Comparison of ENCODE assay signal across 26 cellular contexts in genomic region chr9:114261987-114262386, GRCh38.
A peak's percentile ranks its signal among the peaks of the same experiment; 100 is the strongest.
DNase-seq lines count a peak whose midpoint lies in the region; ATAC-seq and TF ChIP-seq lines count a peak whose summit lies in the region.
"Had no signal": no experiment of that assay in that cellular context is flagged by ENCODE, and none has a peak within 500 bp of the region (broad histone marks: within the 10 kb centered on the region; RNA-seq: fewer than 3 reads in every experiment).

No MANE protein-coding gene starts in this region.

- no peaks in the 10 kb centered on the region for H3K36me3 Mint-ChIP-seq in natural killer cell treated with Interleukin-12 subunit alpha and Interleukin-12 subunit beta and Interleukin-15 and Interleukin-18, amount 100 ng/mL, for 72 hours
- H3K36me3 Mint-ChIP-seq in natural killer cell (no peaks in the 10 kb centered on the region), neural crest cell (ENCODE audit: low read depth) (no peaks in the 10 kb centered on the region)
- H3K36me3 Mint-ChIP-seq: CD8-positive, alpha-beta memory T cell; IgD-negative memory B cell had no signal

- TF ChIP-seq EP300 in gastroesophageal sphincter (IDR thresholded peaks at IDR 0.05) (no peak), suprapubic skin (IDR thresholded peaks at IDR 0.05) (no peak)

- no peaks in the 10 kb centered on the region for H3K9me3 ChIP-seq in gastroesophageal sphincter
- no peaks in the 10 kb centered on the region for H3K9me3 ChIP-seq in suprapubic skin
- H3K9me3 ChIP-seq: A549, HAP-1, SK-N-SH had no signal

- intact Hi-C loops in natural killer cell (cut with micrococcal nuclease) = no loop called here

- peaks cover 0 to 2% of the 10 kb centered on the region in 2 donors for H3K27me3 Mint-ChIP-seq in natural killer cell treated with Interleukin-12 subunit alpha and Interleukin-12 subunit beta and Interleukin-15 and Interleukin-18, amount 100 ng/mL, for 72 hours
- H3K27me3 Mint-ChIP-seq in natural killer cell (ENCODE audit: low read depth in 2 of 2) = no peaks in the 10 kb centered on the region
- no peaks in the 10 kb centered on the region for H3K27me3 Mint-ChIP-seq in neural crest cell (ENCODE audit: low read depth)

- no peaks in the 10 kb centered on the region for H3K9me3 Mint-ChIP-seq in natural killer cell treated with Interleukin-12 subunit alpha and Interleukin-12 subunit beta and Interleukin-15 and Interleukin-18, amount 100 ng/mL, for 72 hours
- H3K9me3 Mint-ChIP-seq in natural killer cell (no peaks in the 10 kb centered on the region), neural crest cell (no peaks in the 10 kb centered on the region)
- H3K9me3 Mint-ChIP-seq: CD8-positive, alpha-beta memory T cell; IgD-negative memory B cell had no signal

- H3K4me3 Mint-ChIP-seq in natural killer cell treated with Interleukin-12 subunit alpha and Interleukin-12 subunit beta and Interleukin-15 and Interleukin-18, amount 100 ng/mL, for 72 hours = no peak overlapping the region
- H3K4me3 Mint-ChIP-seq in natural killer cell (no peak overlapping the region), neural crest cell (no peak overlapping the region)
- H3K4me3 Mint-ChIP-seq: CD8-positive, alpha-beta memory T cell; IgD-negative memory B cell had no signal

- H3K4me3 ChIP-seq in gastroesophageal sphincter (no peak overlapping the region), suprapubic skin (no peak overlapping the region)
- H3K4me3 ChIP-seq: A549, GM12878, HAP-1 had no signal

- H3K27ac ChIP-seq in gastroesophageal sphincter = no peak overlapping the region
- no peak overlapping the region for H3K27ac ChIP-seq in suprapubic skin
- H3K27ac ChIP-seq: A549, C4-2B, KMS-11 had no signal

- TF ChIP-seq POLR2A in gastroesophageal sphincter (IDR thresholded peaks at IDR 0.05) = no peak
- TF ChIP-seq POLR2A in suprapubic skin (IDR thresholded peaks at IDR 0.05) = no peak

- H3K4me1 ChIP-seq in gastroesophageal sphincter (no peaks in the 10 kb centered on the region), suprapubic skin (no peaks in the 10 kb centered on the region)
- H3K4me1 ChIP-seq: A549, HAP-1 had no signal

- no peak overlapping the region for H3K27ac Mint-ChIP-seq in natural killer cell treated with Interleukin-12 subunit alpha and Interleukin-12 subunit beta and Interleukin-15 and Interleukin-18, amount 100 ng/mL, for 72 hours
- H3K27ac Mint-ChIP-seq in natural killer cell = no peak overlapping the region
- H3K27ac Mint-ChIP-seq in neural crest cell (ENCODE audit: unreplicated experiment) = peak overlapping the region; percentile 84
- H3K27ac Mint-ChIP-seq: CD8-positive, alpha-beta memory T cell; IgD-negative memory B cell had no signal

- H3K4me1 Mint-ChIP-seq in natural killer cell treated with Interleukin-12 subunit alpha and Interleukin-12 subunit beta and Interleukin-15 and Interleukin-18, amount 100 ng/mL, for 72 hours (ENCODE audit: low read depth in 2 of 2) = no peaks in the 10 kb centered on the region
- H3K4me1 Mint-ChIP-seq in natural killer cell (no peaks in the 10 kb centered on the region), neural crest cell (peaks cover 3% of the 10 kb centered on the region)
- H3K4me1 Mint-ChIP-seq: CD8-positive, alpha-beta memory T cell; IgD-negative memory B cell had no signal

- H3K36me3 ChIP-seq in gastroesophageal sphincter (no peaks in the 10 kb centered on the region), suprapubic skin (no peaks in the 10 kb centered on the region)
- H3K36me3 ChIP-seq: HAP-1 had no signal

- 89% methylated on average over 4 of the region's 9 CpGs; no CpG with 5 or more reads in 1 of the 2 donors for WGBS in gastroesophageal sphincter (ENCODE audit: low coverage in 1 of 2), 2 donors
- WGBS in suprapubic skin = 90% methylated on average over 2 of the region's 9 CpGs

- peak in 1 of 2 donors; percentile 3 for ATAC-seq in natural killer cell treated with Interleukin-12 subunit alpha and Interleukin-12 subunit beta and Interleukin-15 and Interleukin-18, amount 100 ng/mL, for 72 hours
- ATAC-seq in natural killer cell (no peak), esophagus mucosa (peak; percentile 60), gastroesophageal sphincter (no peak), GM21576 (IDR thresholded peaks at IDR 0.05; ENCODE audit: unreplicated experiment) (no peak)
- ATAC-seq: GM12878 had no signal

- peaks cover 5% of the 10 kb centered on the region for H3K27me3 ChIP-seq in gastroesophageal sphincter
- no peaks in the 10 kb centered on the region for H3K27me3 ChIP-seq in suprapubic skin

- TF ChIP-seq CTCF in natural killer cell (IDR thresholded peaks at IDR 0.05) = no peak
- no peak for TF ChIP-seq CTCF in neural crest cell (conservative IDR thresholded peaks at IDR 0.05)
- no peak for TF ChIP-seq CTCF in gastroesophageal sphincter (IDR thresholded peaks at IDR 0.05)
- no peak for TF ChIP-seq CTCF in suprapubic skin (IDR thresholded peaks at IDR 0.05)

- peak; percentile 53 for DNase-seq in natural killer cell treated with Interleukin-12 subunit alpha and Interleukin-12 subunit beta and Interleukin-15 and Interleukin-18, amount 100 ng/mL, for 72 hours (ENCODE audit: low spot score)
- DNase-seq in natural killer cell (no peak), neural crest cell (ENCODE audit: low read depth, low spot score) (no peak), suprapubic skin (ENCODE audit: low spot score in 2 of 2) (no peak)
- DNase-seq: CD8-positive, alpha-beta memory T cell; DMS 273 treated with DMSO at 0.1 percent for 48 hours; DMS79; EL; GDM1; GOT3; MM.1S; NCI-H1417; NCI-H1694; NCI-H2029 treated with DMSO at 0.1 percent for 48 hours; NCI-H446 treated with DMSO at 0.1 percent for 48 hours; NCI-H526; SK-N-SH had no signal
